9 cellular contexts compared by ENCODE assay signal in genomic region chr10:116444527-116445142, GRCh38. TPM values are rescaled to one million over a fixed set of nuclear protein-coding genes. Genes with fewer than 3 reads are reported as not detected.
DNase-seq lines count a peak whose midpoint lies in the region; ATAC-seq and TF ChIP-seq lines count a peak whose summit lies in the region.
"Had no signal": no experiment of that assay in that cellular context is flagged by ENCODE, and none has a peak within 500 bp of the region (broad histone marks: within the 10 kb centered on the region; RNA-seq: fewer than 3 reads in every experiment).

No MANE protein-coding gene starts in this region.

- no peak overlapping the region for H3K27ac Mint-ChIP-seq in activated naive CD8-positive, alpha-beta T cell treated with anti-CD3 and anti-CD28 coated beads, Interleukin-2, amount 50 U/mL, for 24 hours

- no peaks in the 10 kb centered on the region for H3K4me1 Mint-ChIP-seq in activated naive CD8-positive, alpha-beta T cell treated with anti-CD3 and anti-CD28 coated beads, Interleukin-2, amount 50 U/mL, for 24 hours

- peak; percentile 88 for ATAC-seq in HG02642 (IDR thresholded peaks at IDR 0.05; ENCODE audit: poor library complexity, unreplicated experiment)
- ATAC-seq in activated naive CD8-positive, alpha-beta T cell treated with anti-CD3 and anti-CD28 coated beads, Interleukin-2, amount 50 U/mL, for 24 hours, result no peak

- no peak overlapping the region for H3K27ac ChIP-seq in fibroblast of lung (ENCODE audit: insufficient read depth, low read length)
- H3K27ac ChIP-seq: SK-N-MC had no signal

- TF ChIP-seq CTCF in GM12872 (IDR thresholded peaks at IDR 0.05; ENCODE audit: insufficient read depth, low read depth, low read length) (peak; percentile 86), fibroblast of lung (conservative IDR thresholded peaks at IDR 0.05 in 1 of 2, IDR thresholded peaks at IDR 0.05 in 1 of 2; ENCODE audit: low read depth in 1 of 2, low read length in 2 of 2) (peak; percentile 71 to 77), retinal pigment epithelial cell (conservative IDR thresholded peaks at IDR 0.05; ENCODE audit: low read depth, low read length) (peak; percentile 89)

- H3K4me1 ChIP-seq in NT2/D1 (ENCODE audit: insufficient read depth, insufficient read length) (no peaks in the 10 kb centered on the region), fibroblast of lung (ENCODE audit: control insufficient read depth, extremely low read depth, insufficient read depth, low read length) (no peaks in the 10 kb centered on the region)

- no peaks in the 10 kb centered on the region for H3K36me3 Mint-ChIP-seq in activated naive CD8-positive, alpha-beta T cell treated with anti-CD3 and anti-CD28 coated beads, Interleukin-2, amount 50 U/mL, for 24 hours (ENCODE audit: low read depth)

- H3K36me3 ChIP-seq in NT2/D1 (ENCODE audit: insufficient read depth, insufficient read length, low read length) (no peaks in the 10 kb centered on the region), fibroblast of lung (ENCODE audit: control insufficient read depth, insufficient read depth, low read length) (no peaks in the 10 kb centered on the region)

- no peak overlapping the region for H3K4me2 ChIP-seq in fibroblast of lung (ENCODE audit: extremely low read depth, insufficient read depth, low read length)

- no peak overlapping the region for H2AFZ ChIP-seq in fibroblast of lung (ENCODE audit: low read length)

- H3K9me3 ChIP-seq in NT2/D1 (ENCODE audit: insufficient read depth, low read length), result no peaks in the 10 kb centered on the region
- H3K9me3 ChIP-seq in fibroblast of lung (ENCODE audit: control insufficient read depth, insufficient read depth, low read depth, low read length), result no peaks in the 10 kb centered on the region

- H3K9me3 Mint-ChIP-seq in activated naive CD8-positive, alpha-beta T cell treated with anti-CD3 and anti-CD28 coated beads, Interleukin-2, amount 50 U/mL, for 24 hours, result no peaks in the 10 kb centered on the region

- no peaks in the 10 kb centered on the region for H3K27me3 ChIP-seq in NT2/D1 (ENCODE audit: insufficient read depth, insufficient read length)
- H3K27me3 ChIP-seq in fibroblast of lung (ENCODE audit: control insufficient read depth, insufficient read depth, low read length), result no peaks in the 10 kb centered on the region

- peak; percentile 50 for DNase-seq in AG20443 (ENCODE audit: low spot score)
- DNase-seq in NT2/D1 (ENCODE audit: low read depth, low spot score), result peak; percentile 35
- peak; percentile 24 to 36 for DNase-seq in fibroblast of lung (ENCODE audit: low read depth in 2 of 2)
- DNase-seq in retinal pigment epithelial cell (ENCODE audit: low read depth), result no peak
- no peak for DNase-seq in activated T-cell treated with anti-CD3 and anti-CD28 coated beads, Interleukin-2, amount 50 U/mL, for 48 hours
- no peak for DNase-seq in activated naive CD8-positive, alpha-beta T cell treated with anti-CD3 and anti-CD28 coated beads, Interleukin-2, amount 50 U/mL, for 24 hours

- H3K4me3 ChIP-seq in NT2/D1 (ENCODE audit: insufficient read length, low read depth), result no peak overlapping the region
- H3K4me3 ChIP-seq in fibroblast of lung (replicated peaks in 1 of 4; ENCODE audit: control extremely low read depth in 1 of 4, insufficient read depth in 1 of 4, low read depth in 3 of 4, low read length in 4 of 4), result no peak overlapping the region
- H3K4me3 ChIP-seq in retinal pigment epithelial cell (ENCODE audit: low read length), result no peak overlapping the region
- H3K4me3 ChIP-seq: SK-N-MC had no signal

- H3K79me2 ChIP-seq in fibroblast of lung (ENCODE audit: control insufficient read depth, insufficient read depth, low read length), result no peaks in the 10 kb centered on the region

- H4K20me1 ChIP-seq in fibroblast of lung (ENCODE audit: control insufficient read depth, extremely low read depth, insufficient read depth, low read length), result no peaks in the 10 kb centered on the region

- no peak overlapping the region for H3K4me3 Mint-ChIP-seq in activated naive CD8-positive, alpha-beta T cell treated with anti-CD3 and anti-CD28 coated beads, Interleukin-2, amount 50 U/mL, for 24 hours

- H3K27me3 Mint-ChIP-seq in activated naive CD8-positive, alpha-beta T cell treated with anti-CD3 and anti-CD28 coated beads, Interleukin-2, amount 50 U/mL, for 24 hours, result peaks cover 2% of the 10 kb centered on the region

- H3K9ac ChIP-seq in NT2/D1 (ENCODE audit: insufficient read length, low read depth) (no peak overlapping the region), fibroblast of lung (ENCODE audit: insufficient read depth, low read length) (no peak overlapping the region)

RNA-seq across cellular contexts. Expression of gene PNLIPRP3, which starts 17.0 kb away (rescaled TPM):
- not detected in 2 replicates for total RNA-seq in fibroblast of lung
- not detected in 2 replicates for polyA plus RNA-seq in fibroblast of lung
- polyA plus RNA-seq in fibroblast of lung (2012), result not detected in 2 replicates
- not detected in 2 replicates for polyA minus RNA-seq in fibroblast of lung (ENCODE audit: low replicate concordance)

Comparison
In these comparisons a context has a peak if more than half of its experiments do, and no peak if none do; other contexts are left out.
1. DNase-seq: peak in AG20443 (single experiment), NT2/D1 (single experiment) and fibroblast of lung (2 of 2); none in retinal pigment epithelial cell (single experiment), activated T-cell treated with anti-CD3 and anti-CD28 coated beads, Interleukin-2, amount 50 U/mL, for 48 hours (0 of 2) and activated naive CD8-positive, alpha-beta T cell treated with anti-CD3 and anti-CD28 coated beads, Interleukin-2, amount 50 U/mL, for 24 hours (single experiment).
2. Peak in every context shown above with its lines, with median percentiles within 50 percentile points of each other: CTCF ChIP-seq.